In the genomic region with DNA sequence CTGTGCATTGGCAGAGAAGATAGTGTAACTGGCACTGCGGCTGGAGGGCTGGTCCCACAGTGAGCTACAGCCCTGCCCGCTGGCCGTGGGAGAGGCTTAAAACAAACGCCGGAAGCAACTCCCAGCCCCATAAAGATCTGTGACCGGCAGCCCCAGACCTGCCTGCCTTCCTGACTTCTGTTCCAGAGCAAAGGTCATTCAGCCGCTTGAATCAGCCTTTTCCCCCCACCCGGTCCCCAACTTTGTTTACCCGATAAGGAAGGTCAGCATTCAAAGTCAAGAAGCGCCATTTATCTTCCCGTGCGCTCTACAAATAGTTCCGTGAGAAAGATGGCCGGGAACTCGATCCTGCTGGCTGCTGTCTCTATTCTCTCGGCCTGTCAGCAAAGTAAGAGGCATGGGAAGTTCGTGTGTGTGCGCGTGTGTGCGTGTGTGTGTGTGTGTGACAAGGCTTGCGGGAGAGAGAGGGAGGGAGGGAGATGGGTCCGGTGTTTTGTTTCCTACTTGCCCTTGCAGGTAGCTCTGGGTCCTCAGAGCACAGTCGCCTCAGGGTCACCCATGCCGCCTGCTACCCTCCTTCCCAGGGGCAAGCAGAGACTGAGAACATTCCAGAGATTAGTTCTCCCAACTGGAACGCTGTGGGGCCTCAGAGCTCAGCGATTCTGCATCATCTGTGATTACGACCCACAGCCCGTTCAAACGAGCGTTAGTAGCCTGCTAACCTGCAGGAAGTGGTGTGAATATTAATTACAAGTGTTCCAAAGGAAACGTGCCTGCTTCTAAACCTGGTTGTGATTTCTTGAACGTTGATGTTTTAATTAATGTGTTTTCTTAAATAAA, we compare ENCODE assay signal across 8 cellular contexts. TPM values are rescaled to one million over a fixed set of nuclear protein-coding genes. Genes with fewer than 3 reads are reported as not detected.
DNase-seq lines count a peak whose midpoint lies in the region; ATAC-seq and TF ChIP-seq lines count a peak whose summit lies in the region.

A gene (plus strand): TSS at position 130 of the 840 bp plus-strand sequence. CDS start 201 bp downstream, at position 331.

- ATAC-seq in GM18867 (IDR thresholded peaks at IDR 0.05; ENCODE audit: unreplicated experiment) (peak; percentile 82), HG03045 (IDR thresholded peaks at IDR 0.05; ENCODE audit: unreplicated experiment) (peak; percentile 86)

- H3K9ac ChIP-seq in endodermal cell (ENCODE audit: extremely low read depth, low read length, poor library complexity, severe bottlenecking) = peak within 1 kb of the TSS; percentile 91

- no peaks in the 10 kb centered on the region for H3K27me3 ChIP-seq in endodermal cell (ENCODE audit: control insufficient read depth, insufficient read depth, low read length, poor library complexity, severe bottlenecking)

- H3K27ac ChIP-seq in endodermal cell (ENCODE audit: low read depth, low read length) = peak within 1 kb of the TSS; percentile 67

- H3K27me3 Mint-ChIP-seq in endodermal cell (ENCODE audit: insufficient read depth) = no peaks in the 10 kb centered on the region
- H3K27me3 Mint-ChIP-seq in stimulated activated naive CD8-positive, alpha-beta T cell treated with anti-CD3 and anti-CD28 coated beads, Interleukin-15, Interleukin-2, amounts not matched to agents 100 ng/mL and 50 ng/mL, for 24 hours = no peaks in the 10 kb centered on the region

- H3K36me3 ChIP-seq in endodermal cell (ENCODE audit: control insufficient read depth, insufficient read depth, low read length) = no peaks in the 10 kb centered on the region

- peak; percentile 69 for DNase-seq in Ammon's horn (ENCODE audit: low spot score)
- DNase-seq in NCI-H2171 treated with DMSO at 0.1 percent for 48 hours (lab: John Stamatoyannopoulos, UW) = peak; percentile 77
- peak; percentile 63 for DNase-seq in activated CD4-positive, alpha-beta T cell treated with anti-CD3 and anti-CD28 coated beads for 48 hours
- DNase-seq in endodermal cell = peak; percentile 90
- peak; percentile 94 to 97 for DNase-seq in lung microvascular endothelial cell (ENCODE audit: low read depth in 2 of 2)

- H3K9me3 Mint-ChIP-seq in endodermal cell = peaks cover 8% of the 10 kb centered on the region
- H3K9me3 Mint-ChIP-seq in stimulated activated naive CD8-positive, alpha-beta T cell treated with anti-CD3 and anti-CD28 coated beads, Interleukin-15, Interleukin-2, amounts not matched to agents 100 ng/mL and 50 ng/mL, for 24 hours = no peaks in the 10 kb centered on the region

- H3K4me1 ChIP-seq in endodermal cell (ENCODE audit: control insufficient read depth, insufficient read depth, low read length) = peaks cover 17% of the 10 kb centered on the region

- H3K4me3 ChIP-seq in endodermal cell (ENCODE audit: low read length) = peak within 1 kb of the TSS; percentile 94

- 3 to 8% methylated on average over 15 to 32 of the region's 32 CpGs for WGBS in endodermal cell (ENCODE audit: insufficient coverage in 1 of 2, insufficient read length in 1 of 2), 2 experiments

- H3K27ac Mint-ChIP-seq in endodermal cell = peak within 1 kb of the TSS; percentile 99
- H3K27ac Mint-ChIP-seq in stimulated activated naive CD8-positive, alpha-beta T cell treated with anti-CD3 and anti-CD28 coated beads, Interleukin-15, Interleukin-2, amounts not matched to agents 100 ng/mL and 50 ng/mL, for 24 hours = peak within 1 kb of the TSS; percentile 87

- H3K4me3 Mint-ChIP-seq in endodermal cell = peak within 1 kb of the TSS; percentile 91
- H3K4me3 Mint-ChIP-seq in stimulated activated naive CD8-positive, alpha-beta T cell treated with anti-CD3 and anti-CD28 coated beads, Interleukin-15, Interleukin-2, amounts not matched to agents 100 ng/mL and 50 ng/mL, for 24 hours = peak within 1 kb of the TSS; percentile 88

- peaks cover 3% of the 10 kb centered on the region for H3K36me3 Mint-ChIP-seq in endodermal cell (ENCODE audit: low read depth)
- H3K36me3 Mint-ChIP-seq in stimulated activated naive CD8-positive, alpha-beta T cell treated with anti-CD3 and anti-CD28 coated beads, Interleukin-15, Interleukin-2, amounts not matched to agents 100 ng/mL and 50 ng/mL, for 24 hours (ENCODE audit: low read depth) = no peaks in the 10 kb centered on the region

- H3K9me3 ChIP-seq in endodermal cell (ENCODE audit: control insufficient read depth, low read length) = peaks cover 16% of the 10 kb centered on the region

- no peak for TF ChIP-seq CTCF in endodermal cell (conservative IDR thresholded peaks at IDR 0.05)

- peaks cover 63% of the 10 kb centered on the region for H3K4me1 Mint-ChIP-seq in endodermal cell
- peaks cover 20% of the 10 kb centered on the region for H3K4me1 Mint-ChIP-seq in stimulated activated naive CD8-positive, alpha-beta T cell treated with anti-CD3 and anti-CD28 coated beads, Interleukin-15, Interleukin-2, amounts not matched to agents 100 ng/mL and 50 ng/mL, for 24 hours (ENCODE audit: low read depth)

RNA-seq across cellular contexts. Expression of the gene that starts here (rescaled TPM):
- total RNA-seq in endodermal cell = 100 to 1,000 TPM; 188 to 215 TPM
- 53.2 TPM for polyA plus RNA-seq in endodermal cell (2013, experiment 1 of 2)
- 60.4 TPM for polyA plus RNA-seq in endodermal cell (2013, experiment 2 of 2)
- 60.1 and 79.4 TPM in 2 replicates for total RNA-seq in lung microvascular endothelial cell

Comparison
In these comparisons a context has a peak if more than half of its experiments do, and no peak if none do; other contexts are left out.
1. Peak in every context shown above with its lines: DNase-seq, ATAC-seq, H3K4me3 ChIP-seq and H3K27ac ChIP-seq.